ENCODE assay signal across 17 cellular contexts in the genomic region with DNA sequence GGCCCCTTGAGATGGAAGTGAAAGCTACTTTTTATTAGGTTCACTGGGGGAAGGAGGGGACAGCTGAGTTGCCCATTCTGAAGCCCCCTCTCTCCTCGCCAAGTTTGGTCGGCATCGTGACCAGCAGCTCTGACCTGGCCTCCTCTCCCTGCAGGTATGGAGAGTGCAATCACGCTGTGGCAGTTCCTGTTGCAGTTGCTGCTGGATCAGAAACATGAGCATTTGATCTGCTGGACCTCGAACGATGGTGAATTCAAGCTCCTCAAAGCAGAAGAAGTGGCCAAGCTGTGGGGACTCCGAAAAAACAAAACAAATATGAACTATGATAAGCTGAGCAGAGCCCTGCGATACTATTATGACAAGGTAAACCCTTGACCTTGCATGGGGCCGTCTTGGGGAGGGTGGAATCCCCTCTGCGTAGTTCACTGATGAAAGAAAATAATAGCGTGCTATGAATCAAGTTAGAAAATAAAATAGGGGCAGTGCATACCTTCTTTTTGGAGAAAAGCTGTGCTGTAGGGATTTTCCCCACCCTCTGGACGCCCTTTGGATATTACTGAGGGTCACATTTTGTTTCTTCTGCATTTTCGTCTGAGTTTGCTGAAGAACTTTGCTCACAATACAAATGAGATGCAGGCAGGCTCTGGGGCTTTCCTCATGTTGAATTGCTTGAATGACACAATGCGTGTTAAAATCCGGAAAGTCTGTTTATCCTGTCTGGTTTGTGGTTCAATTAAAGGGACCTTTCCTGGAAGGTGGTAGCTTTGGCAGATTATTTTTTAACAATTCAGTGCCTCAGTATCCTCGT. TPM values are rescaled to one million over a fixed set of nuclear protein-coding genes. Genes with fewer than 3 reads are reported as not detected.
DNase-seq lines count a peak whose midpoint lies in the region; TF ChIP-seq lines count a peak whose summit lies in the region.
"Had no signal": no experiment of that assay in that cellular context is flagged by ENCODE, and none has a peak within 500 bp of the region (broad histone marks: within the 10 kb centered on the region; RNA-seq: fewer than 3 reads in every experiment).

No MANE protein-coding gene starts in this region.

- peak overlapping the region; percentile 37 to 87 (median 74) for H3K27ac Mint-ChIP-seq in CD4-positive, alpha-beta memory T cell
- H3K27ac Mint-ChIP-seq in HFFc6: peak overlapping the region; percentile 33; the same call in 1 of the 2 replicates
- peak overlapping the region; percentile 17 for H3K27ac Mint-ChIP-seq in neural progenitor cell
- H3K27ac Mint-ChIP-seq in progenitor cell of endocrine pancreas: no peak overlapping the region
- H3K27ac Mint-ChIP-seq: T-helper 2 cell treated with Interferon-gamma antibody and Interleukin-4, amounts not matched to agents 5 μg/mL and 100 μg/mL, for 36 hours; type B pancreatic cell had no signal

- H3K4me2 ChIP-seq in neural progenitor cell: no peak overlapping the region

- CTCF ChIA-PET in CD4-positive, alpha-beta memory T cell (lab: Charles Lee; ENCODE audit: partially characterized antibody): interaction anchor here (0.7 to 1.5 kb wide), 3 partner anchors 8 to 162 kb away, joined by 3 to 8 read pairs (median 3); no protein-coding TSS in a partner anchor

- no peaks in the 10 kb centered on the region for H3K27me3 ChIP-seq in CD4-positive, alpha-beta memory T cell (ENCODE audit: insufficient read depth, low read length)
- H3K27me3 ChIP-seq in neural progenitor cell: no peaks in the 10 kb centered on the region
- H3K27me3 ChIP-seq: colonic mucosa had no signal

- H3K9me3 ChIP-seq in CD4-positive, alpha-beta memory T cell (ENCODE audit: control insufficient read depth in 1 of 2, low read length in 2 of 2): no peaks in the 10 kb centered on the region
- H3K9me3 ChIP-seq in neural progenitor cell (ENCODE audit: low read depth): no peaks in the 10 kb centered on the region
- H3K9me3 ChIP-seq: colonic mucosa had no signal

- H3K36me3 ChIP-seq in CD4-positive, alpha-beta memory T cell (ENCODE audit: insufficient read depth, low read length): peaks cover 26% of the 10 kb centered on the region
- H3K36me3 ChIP-seq in neural progenitor cell: no peaks in the 10 kb centered on the region
- H3K36me3 ChIP-seq: colonic mucosa had no signal

- no peak overlapping the region for H3K4me3 ChIP-seq in CD4-positive, alpha-beta memory T cell (ENCODE audit: low read length in 2 of 2)
- H3K4me3 ChIP-seq in choroid plexus epithelial cell (ENCODE audit: low read depth, low read length) (no peak overlapping the region), neural progenitor cell (no peak overlapping the region)
- H3K4me3 ChIP-seq: colonic mucosa had no signal

- H3K27me3 Mint-ChIP-seq in CD4-positive, alpha-beta memory T cell: no peaks in the 10 kb centered on the region
- peaks cover 8% of the 10 kb centered on the region; the same call in 1 of the 2 replicates for H3K27me3 Mint-ChIP-seq in HFFc6 (ENCODE audit: insufficient read depth)
- H3K27me3 Mint-ChIP-seq in neural progenitor cell (ENCODE audit: insufficient read depth, low read depth): peaks cover 2% of the 10 kb centered on the region
- H3K27me3 Mint-ChIP-seq in progenitor cell of endocrine pancreas: no peaks in the 10 kb centered on the region
- H3K27me3 Mint-ChIP-seq: type B pancreatic cell had no signal

- no peaks in the 10 kb centered on the region for H3K79me2 ChIP-seq in neural progenitor cell (ENCODE audit: low read depth)

- H3F3A ChIP-seq in neural progenitor cell (ENCODE audit: low read depth): no peaks in the 10 kb centered on the region

- peaks cover 41 to 84% (median 56%) of the 10 kb centered on the region in 4 donors for H3K4me1 Mint-ChIP-seq in CD4-positive, alpha-beta memory T cell
- H3K4me1 Mint-ChIP-seq in HFFc6 (ENCODE audit: low read depth) (peaks cover 44% of the 10 kb centered on the region), neural progenitor cell (peaks cover 13% of the 10 kb centered on the region), progenitor cell of endocrine pancreas (ENCODE audit: low read depth) (peaks cover 2% of the 10 kb centered on the region)

- DNase-seq in CD4-positive, alpha-beta memory T cell: no peak
- DNase-seq in HFFc6 (no peak), choroid plexus epithelial cell (ENCODE audit: low read depth) (peak; percentile 46), neural progenitor cell (ENCODE audit: low spot score) (no peak), NCI-H82 (lab: John Stamatoyannopoulos, UW) (no peak), progenitor cell of endocrine pancreas (ENCODE audit: low spot score, unreplicated experiment) (no peak), NCI-H187 (lab: John Stamatoyannopoulos, UW) (no peak)
- DNase-seq: activated CD4-positive, alpha-beta T cell treated with anti-CD3 and anti-CD28 coated beads for 48 hours; colonic mucosa; H7; kidney glomerular epithelial cell; NCI-H2081 treated with DMSO at 0.1 percent for 48 hours; RPMI8226; stimulated activated CD4-positive, alpha-beta T cell treated with anti-CD3 and anti-CD28 coated beads, Interleukin-4, amount 100 ng/mL, for 1 hour had no signal

- no peak overlapping the region for H3K9ac ChIP-seq in neural progenitor cell

- H3K9me3 Mint-ChIP-seq in CD4-positive, alpha-beta memory T cell: no peaks in the 10 kb centered on the region
- H3K9me3 Mint-ChIP-seq in HFFc6 (no peaks in the 10 kb centered on the region), neural progenitor cell (no peaks in the 10 kb centered on the region), progenitor cell of endocrine pancreas (ENCODE audit: low read depth) (no peaks in the 10 kb centered on the region)

- peaks cover 21% of the 10 kb centered on the region for H3K4me1 ChIP-seq in CD4-positive, alpha-beta memory T cell (ENCODE audit: insufficient read depth, low read length)
- H3K4me1 ChIP-seq in neural progenitor cell: no peaks in the 10 kb centered on the region
- H3K4me1 ChIP-seq: colonic mucosa had no signal

- H3K4me3 Mint-ChIP-seq in CD4-positive, alpha-beta memory T cell: peak overlapping the region in 5 of 8 donors; percentile 14 to 26 (median 22)
- H3K4me3 Mint-ChIP-seq in HFFc6 (no peak overlapping the region), neural progenitor cell (no peak overlapping the region), progenitor cell of endocrine pancreas (ENCODE audit: low read depth) (no peak overlapping the region)
- H3K4me3 Mint-ChIP-seq: T-helper 2 cell treated with Interferon-gamma antibody and Interleukin-4, amounts not matched to agents 5 μg/mL and 100 μg/mL, for 36 hours; type B pancreatic cell had no signal

- H2AFZ ChIP-seq in neural progenitor cell (replicated peaks): no peak overlapping the region

- H3K36me3 Mint-ChIP-seq in CD4-positive, alpha-beta memory T cell: peaks cover 46 to 68% of the 10 kb centered on the region in 2 donors
- H3K36me3 Mint-ChIP-seq in HFFc6 (ENCODE audit: low read depth) (peaks cover 53% of the 10 kb centered on the region), neural progenitor cell (peaks cover 4% of the 10 kb centered on the region), progenitor cell of endocrine pancreas (ENCODE audit: insufficient read depth) (no peaks in the 10 kb centered on the region)

- intact Hi-C loops in CD4-positive, alpha-beta memory T cell (cut with micrococcal nuclease): no loop called here

- peak overlapping the region; percentile 35 for H3K27ac ChIP-seq in CD4-positive, alpha-beta memory T cell (ENCODE audit: low read depth, low read length)
- no peak overlapping the region for H3K27ac ChIP-seq in neural progenitor cell
- H3K27ac ChIP-seq: C4-2B, colonic mucosa had no signal

- TF ChIP-seq CTCF in HFFc6 (IDR thresholded peaks at IDR 0.05): no peak
- TF ChIP-seq CTCF in choroid plexus epithelial cell (conservative IDR thresholded peaks at IDR 0.05; ENCODE audit: low read depth, low read length): no peak
- TF ChIP-seq CTCF in neural progenitor cell (IDR thresholded peaks at IDR 0.05): no peak
- no peak for TF ChIP-seq CTCF in progenitor cell of endocrine pancreas (IDR thresholded peaks at IDR 0.05; ENCODE audit: unreplicated experiment)

- POLR2A ChIA-PET in CD4-positive, alpha-beta memory T cell (lab: Charles Lee; ENCODE audit: partially characterized antibody): interaction anchor here (1.8 kb wide), 1 partner anchor 13 kb away, joined by 6 read pairs; no protein-coding TSS in a partner anchor

- H4K20me1 ChIP-seq in neural progenitor cell (ENCODE audit: low read depth): no peaks in the 10 kb centered on the region

RNA-seq across cellular contexts. Expression of a gene that starts 29.4 kb away (rescaled TPM):
- total RNA-seq in CD4-positive, alpha-beta memory T cell: 10 to 100 TPM; 56.4 to 56.5 TPM
- 10 to 100 TPM; 20.8 to 56.5 TPM for polyA plus RNA-seq in CD4-positive, alpha-beta memory T cell
- 10 to 100 TPM; 54.5 to 80.7 (median 71.9) TPM for total RNA-seq in HFFc6 (2021; fragmentation: NEBNext Ultra II Directional; extraction: Animal tissue kit (Norgen Biotek cat#: 25700))
- total RNA-seq in neural progenitor cell (ENCODE audit: low replicate concordance) (4.8 and 5.0 TPM in 2 replicates), progenitor cell of endocrine pancreas (4.2 and 5.4 TPM in 2 replicates)

Comparison
In these comparisons a context has a peak if more than half of its experiments do, and no peak if none do; other contexts are left out.
1. H3K4me3 Mint-ChIP-seq: peak in CD4-positive, alpha-beta memory T cell (5 of 8); none in HFFc6 (single experiment), neural progenitor cell (single experiment) and progenitor cell of endocrine pancreas (single experiment).